8 cellular contexts compared by ENCODE assay signal in the genomic region with DNA sequence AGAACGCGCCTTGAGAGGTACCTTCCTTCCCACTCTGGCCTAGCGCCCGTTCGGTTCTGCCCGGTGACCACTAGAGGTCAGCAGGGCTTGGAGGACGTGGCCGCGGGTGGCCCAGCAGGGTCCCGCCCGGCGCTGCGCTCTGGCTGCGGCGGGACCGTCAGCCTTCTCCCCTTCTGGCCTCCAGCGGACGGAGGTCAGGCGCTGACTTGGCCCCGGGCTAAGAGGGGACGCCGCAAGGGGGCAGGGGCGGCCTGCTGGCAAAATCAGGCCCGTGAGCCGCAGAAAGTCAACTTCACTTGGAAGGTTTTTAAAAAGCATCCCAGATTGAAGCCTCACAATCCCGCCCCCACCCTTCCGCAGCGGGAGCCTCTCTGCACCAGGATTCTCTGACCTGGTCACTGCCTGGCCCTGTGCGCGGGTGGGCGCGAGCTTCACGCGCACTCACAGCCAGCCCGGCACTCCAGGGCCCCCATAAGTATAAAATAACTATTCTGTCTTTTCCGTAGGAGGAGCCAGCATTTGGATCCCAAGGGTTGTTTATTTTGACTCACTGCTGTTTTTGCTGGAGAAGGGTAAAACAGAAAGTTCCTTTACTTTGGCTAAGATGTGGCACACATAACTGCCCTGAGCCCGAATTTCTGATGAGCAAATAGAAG.
DNase-seq lines count a peak whose midpoint lies in the region; ATAC-seq and TF ChIP-seq lines count a peak whose summit lies in the region.

No MANE protein-coding gene starts in this region.

- H3K27ac ChIP-seq in layer of hippocampus (ENCODE audit: low read depth, low read length), result peak overlapping the region; percentile 35

- ATAC-seq in GM18907 (IDR thresholded peaks at IDR 0.05; ENCODE audit: unreplicated experiment), result no peak
- ATAC-seq in GM21619 (IDR thresholded peaks at IDR 0.05; ENCODE audit: unreplicated experiment), result no peak

- H3K27me3 ChIP-seq in layer of hippocampus (ENCODE audit: control insufficient read depth, insufficient read depth, low read length), result no peaks in the 10 kb centered on the region

- DNase-seq in DMS79 (lab: John Stamatoyannopoulos, UW) (peak; percentile 43), NCI-H146 (lab: John Stamatoyannopoulos, UW) (peak; percentile 54), choroid plexus epithelial cell (ENCODE audit: low read depth) (peak; percentile 74)
- peak; percentile 47 for DNase-seq in activated CD4-positive, alpha-beta T cell treated with anti-CD3 and anti-CD28 coated beads for 1 hour
- DNase-seq in stimulated activated CD4-positive, alpha-beta T cell treated with anti-CD3 and anti-CD28 coated beads, Interleukin-15, amount 100 ng/mL, for 1 hour (ENCODE audit: low read depth in 1 of 2, low spot score in 1 of 2), result peak; percentile 34 to 41

- peak; percentile 56 for TF ChIP-seq CTCF in choroid plexus epithelial cell (conservative IDR thresholded peaks at IDR 0.05; ENCODE audit: low read depth, low read length)

- peak overlapping the region; percentile 51 for H3K4me3 ChIP-seq in choroid plexus epithelial cell (ENCODE audit: low read depth, low read length)
